In genomic region chr5:142107729-142108431, GRCh38 we compare ENCODE assay signal across 7 cellular contexts. TPM values are rescaled to one million over a fixed set of nuclear protein-coding genes. Genes with fewer than 3 reads are reported as not detected.
DNase-seq lines count a peak whose midpoint lies in the region; ATAC-seq lines count a peak whose summit lies in the region.

No MANE protein-coding gene starts in this region.

- H3K27me3 Mint-ChIP-seq in activated CD8-positive, alpha-beta T cell treated with anti-CD3 and anti-CD28 coated beads, Interleukin-2, amount 10 ng/mL, durations not matched to agents 7 days and 5 days (ENCODE audit: low read depth): no peaks in the 10 kb centered on the region
- H3K27me3 Mint-ChIP-seq in stimulated activated naive B cell treated with anti-CD40 and anti-IgM and Interleukin-4, amounts not matched to agents 10 μg/mL and 1 μg/mL and 100 μg/mL, for 72 hours: peaks cover 0 to 3% of the 10 kb centered on the region in 2 donors

- H3K4me3 ChIP-seq in HUES64 (ENCODE audit: low read length): peak overlapping the region; percentile 79
- peak overlapping the region; percentile 27 for H3K4me3 ChIP-seq in iPS-11a (ENCODE audit: low read depth, low read length)

- H3K4me1 Mint-ChIP-seq in activated CD8-positive, alpha-beta T cell treated with anti-CD3 and anti-CD28 coated beads, Interleukin-2, amount 10 ng/mL, durations not matched to agents 7 days and 5 days (ENCODE audit: low read depth): peaks cover 64% of the 10 kb centered on the region
- peaks cover 11 to 23% of the 10 kb centered on the region in 2 donors for H3K4me1 Mint-ChIP-seq in stimulated activated naive B cell treated with anti-CD40 and anti-IgM and Interleukin-4, amounts not matched to agents 10 μg/mL and 1 μg/mL and 100 μg/mL, for 72 hours

- CTCF ChIA-PET in activated CD8-positive, alpha-beta T cell treated with anti-CD3 and anti-CD28 coated beads, Interleukin-2, amount 10 ng/mL, durations not matched to agents 7 days and 5 days (lab: Charles Lee): interaction anchor here (0.6 to 6.0 kb wide), 17 partner anchors 9 to 416 kb away, joined by 3 to 91 read pairs (median 3); partner anchors contain the start of genes GNPDA1 and RNF14

- 71% methylated on average over 11 of the region's 11 CpGs for whole genome bisulfite sequencing in HUES64

- H3K27ac ChIP-seq in HUES64 (ENCODE audit: low read depth, low read length): peak overlapping the region; percentile 37; the same call in 1 of the 2 replicates

- H3K9me3 ChIP-seq in HUES64 (ENCODE audit: insufficient read depth, low read depth, low read length): no peaks in the 10 kb centered on the region

- POLR2A ChIA-PET in activated CD8-positive, alpha-beta T cell treated with anti-CD3 and anti-CD28 coated beads, Interleukin-2, amount 10 ng/mL, durations not matched to agents 7 days and 5 days (lab: Charles Lee): interaction anchor here (0.7 to 4.0 kb wide), 10 partner anchors 9 to 139 kb away, joined by 3 to 86 read pairs (median 16); partner anchors contain the start of genes GNPDA1 and RNF14

- no peak for DNase-seq in activated CD8-positive, alpha-beta T cell treated with anti-CD3 and anti-CD28 coated beads, Interleukin-2, amount 10 ng/mL, durations not matched to agents 7 days and 5 days
- DNase-seq in stimulated activated naive B cell treated with anti-CD40 and anti-IgM and Interleukin-4, amounts not matched to agents 10 μg/mL and 1 μg/mL and 100 μg/mL, for 72 hours: no peak
- DNase-seq in islet precursor cell: no peak
- DNase-seq in ureter (ENCODE audit: low spot score): no peak
- no peak for DNase-seq in C1 segment of cervical spinal cord (lab: John Stamatoyannopoulos, UW)

- no peaks in the 10 kb centered on the region for H3K9me3 Mint-ChIP-seq in activated CD8-positive, alpha-beta T cell treated with anti-CD3 and anti-CD28 coated beads, Interleukin-2, amount 10 ng/mL, durations not matched to agents 7 days and 5 days (ENCODE audit: insufficient read depth)
- no peaks in the 10 kb centered on the region for H3K9me3 Mint-ChIP-seq in stimulated activated naive B cell treated with anti-CD40 and anti-IgM and Interleukin-4, amounts not matched to agents 10 μg/mL and 1 μg/mL and 100 μg/mL, for 72 hours

- no peaks in the 10 kb centered on the region; the same call in 1 of the 2 replicates for H3K36me3 ChIP-seq in HUES64 (ENCODE audit: insufficient read depth, low read length)

- H3K4me3 Mint-ChIP-seq in activated CD8-positive, alpha-beta T cell treated with anti-CD3 and anti-CD28 coated beads, Interleukin-2, amount 10 ng/mL, durations not matched to agents 7 days and 5 days: peak overlapping the region; percentile 71
- peak overlapping the region; percentile 87 to 90 for H3K4me3 Mint-ChIP-seq in stimulated activated naive B cell treated with anti-CD40 and anti-IgM and Interleukin-4, amounts not matched to agents 10 μg/mL and 1 μg/mL and 100 μg/mL, for 72 hours

- H3K27me3 ChIP-seq in HUES64 (ENCODE audit: insufficient read depth, low read length): peaks cover 35% of the 10 kb centered on the region

- peaks cover 27% of the 10 kb centered on the region for H3K36me3 Mint-ChIP-seq in activated CD8-positive, alpha-beta T cell treated with anti-CD3 and anti-CD28 coated beads, Interleukin-2, amount 10 ng/mL, durations not matched to agents 7 days and 5 days (ENCODE audit: low read depth)
- H3K36me3 Mint-ChIP-seq in stimulated activated naive B cell treated with anti-CD40 and anti-IgM and Interleukin-4, amounts not matched to agents 10 μg/mL and 1 μg/mL and 100 μg/mL, for 72 hours: peaks cover under 1 to 1% of the 10 kb centered on the region in 2 donors

- H3K4me1 ChIP-seq in HUES64 (ENCODE audit: insufficient read depth, low read length): peaks cover 7% of the 10 kb centered on the region; the same call in 1 of the 2 replicates

- ATAC-seq in activated CD8-positive, alpha-beta T cell treated with anti-CD3 and anti-CD28 coated beads, Interleukin-2, amount 10 ng/mL, durations not matched to agents 7 days and 5 days: no peak
- no peak for ATAC-seq in stimulated activated naive B cell treated with anti-CD40 and anti-IgM and Interleukin-4, amounts not matched to agents 10 μg/mL and 1 μg/mL and 100 μg/mL, for 72 hours (replicated peaks)

- peak overlapping the region; percentile 95; the same call in 1 of the 2 replicates for H3K9ac ChIP-seq in HUES64 (ENCODE audit: low read depth, low read length)

- peak overlapping the region; percentile 93 for H3K27ac Mint-ChIP-seq in activated CD8-positive, alpha-beta T cell treated with anti-CD3 and anti-CD28 coated beads, Interleukin-2, amount 10 ng/mL, durations not matched to agents 7 days and 5 days
- H3K27ac Mint-ChIP-seq in stimulated activated naive B cell treated with anti-CD40 and anti-IgM and Interleukin-4, amounts not matched to agents 10 μg/mL and 1 μg/mL and 100 μg/mL, for 72 hours: peak overlapping the region; percentile 88

RNA-seq across cellular contexts. Expression of gene NDFIP1, which starts 0.7 kb away (rescaled TPM):
- polyA plus RNA-seq in HUES64 (2013, experiment 1 of 2): 24.5 TPM
- 25.0 TPM for polyA plus RNA-seq in HUES64 (2013, experiment 2 of 2)
- 10 to 100 TPM; 47.2 TPM for total RNA-seq in activated CD8-positive, alpha-beta T cell treated with anti-CD3 and anti-CD28 coated beads, Interleukin-2, amount 10 ng/mL, durations not matched to agents 7 days and 5 days
- 69.6 TPM for total RNA-seq in ureter
